8 cellular contexts compared by ENCODE assay signal in genomic region chr5:115179959-115180709, GRCh38. TPM values are rescaled to one million over a fixed set of nuclear protein-coding genes. Genes with fewer than 3 reads are reported as not detected.
DNase-seq lines count a peak whose midpoint lies in the region; ATAC-seq, FAIRE-seq and TF ChIP-seq lines count a peak whose summit lies in the region.

No MANE protein-coding gene starts in this region.

- 1% methylated on average over 62 of the region's 62 CpGs for WGBS in GM12878 (ENCODE audit: insufficient coverage, insufficient replicate concordance, low lambda C conversion rate, missing lambda C conversion rate)

- no peak overlapping the region for H3K9ac ChIP-seq in GM12878 (ENCODE audit: control insufficient read depth, insufficient read depth, low read length)
- H3K9ac ChIP-seq in kidney (ENCODE audit: low read length in 2 of 2): no peak overlapping the region

- H3K4me2 ChIP-seq in GM12878 (ENCODE audit: control insufficient read depth, insufficient read depth): peak overlapping the region; percentile 86

- H3K27ac ChIP-seq in GM12878 (ENCODE audit: control insufficient read depth, insufficient read depth): no peak overlapping the region
- no peak overlapping the region for H3K27ac ChIP-seq in kidney (ENCODE audit: low read depth in 2 of 2, low read length in 2 of 2)

- TF ChIP-seq CTCF in GM12875 (IDR thresholded peaks at IDR 0.05; ENCODE audit: borderline replicate concordance, insufficient read depth, low read depth, low read length): no peak
- TF ChIP-seq CTCF in GM12878 (IDR thresholded peaks at IDR 0.05 in 2 of 3, conservative IDR thresholded peaks at IDR 0.05 in 1 of 3; ENCODE audit: control insufficient read depth in 2 of 3, extremely low read depth in 1 of 3, insufficient read depth in 1 of 3, low read depth in 3 of 3, low read length in 3 of 3): no peak
- no peak for TF ChIP-seq CTCF in kidney (IDR thresholded peaks at IDR 0.05; ENCODE audit: borderline replicate concordance, extremely low read depth, insufficient read depth)

- no peak for FAIRE-seq in GM12878 (lab: Jason Lieb, UNC)
- no peak for FAIRE-seq in kidney (lab: Jason Lieb, UNC)

- H3K79me2 ChIP-seq in GM12878 (ENCODE audit: control insufficient read depth, insufficient read depth, low read length): no peaks in the 10 kb centered on the region

- TF ChIP-seq EP300 in GM12878 (IDR thresholded peaks at IDR 0.05; ENCODE audit: borderline replicate concordance in 1 of 2, control insufficient read depth in 1 of 2, low read depth in 2 of 2, low read length in 2 of 2): no peak

- no peaks in the 10 kb centered on the region for H3K4me1 ChIP-seq in GM12878 (ENCODE audit: control insufficient read depth, insufficient read depth, low read length)
- H3K4me1 ChIP-seq in kidney (ENCODE audit: control insufficient read depth in 1 of 2, insufficient read depth in 1 of 2, low read depth in 1 of 2, low read length in 2 of 2): peaks cover 0 to 3% of the 10 kb centered on the region in 2 donors

- no TSS peak for BruUV-seq in GM12878 (replicated peaks; lab: Mats Ljungman, UMichigan)

- H3K9me3 ChIP-seq in GM12878 (replicated peaks; ENCODE audit: control insufficient read depth, insufficient read depth, low read length): no peaks in the 10 kb centered on the region; the same call in 1 of the 3 replicates
- peaks cover 0 to 2% of the 10 kb centered on the region in 2 donors for H3K9me3 ChIP-seq in kidney (ENCODE audit: control insufficient read depth in 1 of 2, low read length in 2 of 2)

- in situ Hi-C loops in ACHN (cut with HindIII; ENCODE audit: low pct_ligation_motif_present, low pct_unique_long_range_greater_than_20kb, low sequenced_read_pairs): no loop called here
- in situ Hi-C loops in GM12878 (cut with MboI): no loop called here

- DNase-seq in ACHN: peak; percentile 19
- peak; percentile 67 for DNase-seq in NCI-H748 treated with DMSO at 0.1 percent for 48 hours (lab: John Stamatoyannopoulos, UW)
- DNase-seq in GM12878 (ENCODE audit: low read depth, low spot score): no peak
- DNase-seq in kidney: peak; percentile 72
- DNase-seq in stimulated activated CD8-positive, alpha-beta memory T cell treated with anti-CD3 and anti-CD28 coated beads, Interleukin-12 subunit alpha, Interleukin-12 subunit beta, amount 100 ng/mL, for 4 hours (ENCODE audit: low read depth): peak; percentile 19
- no peak for DNase-seq in SKM-1 treated with dmso at 0.1 percent for 144 hours (lab: John Stamatoyannopoulos, UW; ENCODE audit: unreplicated experiment)

- intact Hi-C loops in GM12878 (cut with micrococcal nuclease; ENCODE audit: unreplicated experiment) (loop anchor here (10.0 kb wide), 1 partner anchor 815 kb away; the partner anchor contains the start of gene KCNN2), kidney (cut with DNase I) (no loop called here)

- ATAC-seq in HG02938 (IDR thresholded peaks at IDR 0.05; ENCODE audit: unreplicated experiment) (peak; percentile 44), GM12878 (peak; percentile 81)

- TF ChIP-seq POLR2A in GM12878 (IDR thresholded peaks at IDR 0.05; ENCODE audit: low read depth, low read length): no peak

- SMC1A ChIA-PET in GM12878 (lab: Charles Lee; ENCODE audit: uncharacterized antibody, unreplicated experiment): no interaction called here

- RAD21 ChIA-PET in GM12878 (lab: Charles Lee; ENCODE audit: unreplicated experiment): no interaction called here

- CTCF ChIA-PET in GM12878 (lab: Yijun Ruan, JAX): interaction anchor here (1.2 kb wide), 1 partner anchor 52 kb away, joined by 4 read pairs; no protein-coding TSS in a partner anchor

- peak overlapping the region; percentile 39; the same call in 1 of the 2 replicates for H2AFZ ChIP-seq in GM12878 (ENCODE audit: control insufficient read depth, low read depth, low read length)

- H3K36me3 ChIP-seq in GM12878 (ENCODE audit: control insufficient read depth in 2 of 2, insufficient read depth in 2 of 2, low read length in 1 of 2): no peaks in the 10 kb centered on the region
- no peaks in the 10 kb centered on the region for H3K36me3 ChIP-seq in kidney (ENCODE audit: control insufficient read depth in 1 of 2, insufficient read depth in 2 of 2, low read length in 2 of 2)

- no peak for TF ChIP-seq RAD21 in GM12878 (IDR thresholded peaks at IDR 0.05; ENCODE audit: insufficient read depth, low read depth, low read length)

- no peaks in the 10 kb centered on the region for H4K20me1 ChIP-seq in GM12878 (ENCODE audit: control insufficient read depth, insufficient read depth)

- POLR2A ChIA-PET in GM12878 (lab: Charles Lee): no interaction called here

- H3K4me3 ChIP-seq in GM12875 (ENCODE audit: low read depth, low read length): peak overlapping the region; percentile 51
- H3K4me3 ChIP-seq in GM12878: peak overlapping the region; percentile 70
- peak overlapping the region; percentile 48 to 53 for H3K4me3 ChIP-seq in kidney (ENCODE audit: low read length in 2 of 2)

- peaks cover 18 to 30% of the 10 kb centered on the region in 2 experiments for H3K27me3 ChIP-seq in GM12878 (replicated peaks in 1 of 2; ENCODE audit: control insufficient read depth in 2 of 2, insufficient read depth in 2 of 2, low read length in 1 of 2)

TF ChIP-seq in GM12878, 131 proteins besides CTCF, POLR2A, EP300 and RAD21:
- TF ChIP-seq PAX8 (IDR thresholded peaks at IDR 0.05) (no peak), BMI1 (IDR thresholded peaks at IDR 0.05; ENCODE audit: borderline replicate concordance) (peak; percentile 43; the same call in 1 of the 2 replicates), SUZ12 (IDR thresholded peaks at IDR 0.05; ENCODE audit: unreplicated experiment) (peak; percentile 28), MTA3 (IDR thresholded peaks at IDR 0.05; ENCODE audit: borderline replicate concordance, low read length) (no peak), GABPA (IDR thresholded peaks at IDR 0.05; ENCODE audit: low read depth) (0 out of 2 replicates have a peak, but pooled peaks have one; percentile 19)

RNA-seq across cellular contexts. Expression of gene TRIM36, which starts 10.4 kb away (rescaled TPM):
- 0.33 TPM in 1 of 2 replicates, not detected in the other for total RNA-seq in GM12878 (2013; cell fraction: nucleolus; rRNA removed)
- total RNA-seq in GM12878 (2014; rRNA removed): not detected in 2 replicates
- 0.09 TPM in 1 of 2 replicates, not detected in the other for total RNA-seq in GM12878 (2014; rRNA removed; fragmentation: Illumina TruSeq; extraction: Trizol)
- not detected in 2 replicates for total RNA-seq in GM12878 (2021)
- not detected for polyA plus RNA-seq in GM12878 (2011; ENCODE audit: low read depth)
- polyA plus RNA-seq in GM12878 (2011; rRNA removed): 0.01 and 0.17 TPM in 2 replicates
- polyA plus RNA-seq in GM12878 (2011; cell fraction: cytosol; rRNA removed): 0.04 TPM in 1 of 2 replicates, not detected in the other
- polyA plus RNA-seq in GM12878 (2011; cell fraction: nucleus; rRNA removed): 0.13 TPM in 1 of 2 replicates, not detected in the other
- 0.06 TPM in 1 of 2 replicates, not detected in the other for polyA plus RNA-seq in GM12878 (2012)
- 0.06 TPM in 1 of 2 replicates, not detected in the other for polyA plus RNA-seq in GM12878 (2014; fragmentation: Illumina TruSeq; extraction: Trizol)
- polyA plus RNA-seq in GM12878 (2014; fragmentation: Nextera tagmentation; extraction: Ambion mirVana): not detected
- polyA plus RNA-seq in GM12878 (2014; rRNA removed): 0.11 TPM in 1 of 2 replicates, not detected in the other
- under 1 TPM in 1 of 2 experiments, not detected in 1; 0.09 TPM for polyA plus RNA-seq in GM12878 (2016; fragmentation: Nextera tagmentation; extraction: Ambion mirVana)
- polyA minus RNA-seq in GM12878 (2011; rRNA and poly(A)+ RNA removed): not detected in 2 replicates
- not detected in 2 replicates for polyA minus RNA-seq in GM12878 (2011; cell fraction: cytosol; rRNA and poly(A)+ RNA removed)
- not detected in 2 replicates for polyA minus RNA-seq in GM12878 (2011; cell fraction: nucleus; rRNA and poly(A)+ RNA removed)
- 1.8 TPM for total RNA-seq in kidney
- 0.39 TPM for polyA plus RNA-seq in kidney (ENCODE audit: insufficient read depth, low read depth, low replicate concordance)

Comparison
In these comparisons a context has a peak if more than half of its experiments do, and no peak if none do; other contexts are left out.
1. DNase-seq: peak in ACHN (single experiment), NCI-H748 treated with DMSO at 0.1 percent for 48 hours (single experiment), kidney (single experiment) and stimulated activated CD8-positive, alpha-beta memory T cell treated with anti-CD3 and anti-CD28 coated beads, Interleukin-12 subunit alpha, Interleukin-12 subunit beta, amount 100 ng/mL, for 4 hours (single experiment); none in GM12878 (single experiment) and SKM-1 treated with dmso at 0.1 percent for 144 hours (single experiment).
2. Peak in every context shown above with its lines, with median percentiles within 50 percentile points of each other: H3K4me3 ChIP-seq.